Comparison of ENCODE assay signal across 8 cellular contexts in the genomic region with DNA sequence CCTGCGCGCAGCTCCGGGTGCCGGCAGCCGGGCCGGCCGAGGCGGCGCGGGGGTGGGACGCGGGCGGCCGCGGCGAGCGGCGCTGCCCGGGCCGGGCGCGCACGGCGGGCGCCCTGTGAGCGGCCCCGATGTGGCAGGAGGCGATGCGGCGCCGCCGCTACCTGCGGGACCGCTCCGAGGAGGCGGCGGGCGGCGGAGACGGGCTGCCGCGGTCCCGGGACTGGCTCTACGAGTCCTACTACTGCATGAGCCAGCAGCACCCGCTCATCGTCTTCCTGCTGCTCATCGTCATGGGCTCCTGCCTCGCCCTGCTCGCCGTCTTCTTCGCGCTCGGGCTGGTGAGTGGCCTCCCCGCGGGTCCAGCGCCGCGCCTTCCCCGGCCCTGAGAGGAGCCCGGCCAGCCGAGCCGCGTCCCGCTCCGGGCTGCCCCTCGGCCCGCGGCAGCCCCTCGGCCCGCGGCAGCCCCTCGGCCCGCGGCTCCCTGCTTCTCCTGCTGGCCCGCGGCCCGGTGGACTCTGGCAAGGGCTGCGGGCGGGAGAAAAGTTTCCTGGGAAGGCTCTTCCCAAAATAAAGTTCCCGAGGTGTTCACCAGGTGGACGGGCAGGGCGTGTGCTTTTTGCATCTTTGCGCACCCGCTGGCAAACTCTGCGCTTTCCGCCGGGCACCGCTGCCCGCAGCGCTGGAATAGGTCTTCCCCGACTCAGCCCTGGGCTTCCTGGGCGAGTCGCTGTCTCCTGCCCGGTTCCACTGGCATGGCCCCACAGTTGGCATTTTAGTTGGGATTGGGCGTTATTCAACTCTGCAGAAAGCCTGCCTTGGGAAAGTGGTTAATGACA. TPM values are rescaled to one million over a fixed set of nuclear protein-coding genes. Genes with fewer than 3 reads are reported as not detected.
DNase-seq lines count a peak whose midpoint lies in the region; TF ChIP-seq lines count a peak whose summit lies in the region.

No MANE protein-coding gene starts in this region.

- POLR2A ChIA-PET in A673 (lab: Charles Lee; ENCODE audit: low non-redundant PET): no interaction called here

- H3K4me3 ChIP-seq in A673 (ENCODE audit: low read depth, low read length, poor library complexity, severe bottlenecking) (peak overlapping the region; percentile 37), HUES48 (ENCODE audit: low read depth, low read length) (peak overlapping the region; percentile 89), duodenal mucosa (ENCODE audit: low read depth in 1 of 2, low read length in 2 of 2) (peak overlapping the region; percentile 63 to 66), muscle layer of duodenum (ENCODE audit: low read depth in 1 of 2, low read length in 2 of 2) (peak overlapping the region; percentile 60 to 72)

- H3K9ac ChIP-seq in HUES48 (ENCODE audit: low read depth, low read length): peak overlapping the region; percentile 71
- H3K9ac ChIP-seq in duodenal mucosa (ENCODE audit: low read depth in 1 of 2, low read length in 2 of 2): peak overlapping the region in 1 of 2 donors; percentile 0

- peaks cover 41% of the 10 kb centered on the region for H3K27me3 ChIP-seq in A673 (replicated peaks; ENCODE audit: insufficient read depth, low read depth, low read length, poor library complexity)
- H3K27me3 ChIP-seq in HUES48 (ENCODE audit: control insufficient read depth, insufficient read depth, low read length): 0 out of 2 replicates have a peak, but pooled peaks cover 2% of the 10 kb centered on the region
- peaks cover 20 to 27% of the 10 kb centered on the region in 2 donors for H3K27me3 ChIP-seq in duodenal mucosa (ENCODE audit: control insufficient read depth in 1 of 2, insufficient read depth in 2 of 2, low read length in 2 of 2)
- H3K27me3 ChIP-seq in muscle layer of duodenum (ENCODE audit: low read depth, low read length): no peaks in the 10 kb centered on the region

- no TSS peak for BruUV-seq in A673 (replicated peaks; lab: Mats Ljungman, UMichigan)

- peak; percentile 15 for DNase-seq in A673 (ENCODE audit: low spot score)
- DNase-seq in iPS-NIHi7 (ENCODE audit: extremely low spot score): no peak
- DNase-seq in HCEC 1CT: no peak
- DNase-seq in NCI-H1694 treated with DMSO at 0.1 percent for 48 hours (lab: John Stamatoyannopoulos, UW): no peak
- no peak for DNase-seq in medulla oblongata (ENCODE audit: extremely low spot score)

- no peaks in the 10 kb centered on the region for H3K4me1 ChIP-seq in A673 (ENCODE audit: insufficient read depth, low read length, poor library complexity, severe bottlenecking)
- H3K4me1 ChIP-seq in HUES48 (ENCODE audit: control insufficient read depth, insufficient read depth, low read length): peaks cover 70% of the 10 kb centered on the region
- H3K4me1 ChIP-seq in duodenal mucosa (ENCODE audit: control insufficient read depth in 1 of 2, insufficient read depth in 2 of 2, low read length in 2 of 2): peaks cover 19 to 20% of the 10 kb centered on the region in 2 donors
- H3K4me1 ChIP-seq in muscle layer of duodenum (ENCODE audit: control insufficient read depth in 1 of 2, insufficient read depth in 2 of 2, low read length in 2 of 2): peaks cover 0 to 5% of the 10 kb centered on the region in 2 donors

- H3K9me3 ChIP-seq in A673 (ENCODE audit: low read depth, low read length, poor library complexity, severe bottlenecking) (no peaks in the 10 kb centered on the region), HUES48 (ENCODE audit: control insufficient read depth, insufficient read depth, low read length) (no peaks in the 10 kb centered on the region), duodenal mucosa (ENCODE audit: control insufficient read depth in 1 of 2, low read length in 2 of 2) (no peaks in the 10 kb centered on the region), muscle layer of duodenum (ENCODE audit: control insufficient read depth in 1 of 2, low read length in 2 of 2) (no peaks in the 10 kb centered on the region)

- CTCF ChIA-PET in A673 (lab: Charles Lee): interaction anchor here (0.6 kb wide), 1 partner anchor 275 kb away, joined by 3 read pairs; no protein-coding TSS in a partner anchor

- intact Hi-C loops in A673 (cut with micrococcal nuclease; ENCODE audit: unreplicated experiment): loop anchor here (2.0 to 10.0 kb wide), 3 partner anchors 196 to 632 kb away; partner anchors contain the start of gene CFAP90

- H3K27ac ChIP-seq in A673 (ENCODE audit: low read depth, low read length, poor library complexity, severe bottlenecking) (no peak overlapping the region), HUES48 (ENCODE audit: low read depth, low read length) (peak overlapping the region; percentile 36), duodenal mucosa (ENCODE audit: low read depth, low read length) (no peak overlapping the region), muscle layer of duodenum (ENCODE audit: low read length) (no peak overlapping the region)

- H3K36me3 ChIP-seq in A673 (ENCODE audit: insufficient read depth, low read length, poor library complexity, severe bottlenecking): no peaks in the 10 kb centered on the region
- H3K36me3 ChIP-seq in HUES48 (ENCODE audit: control insufficient read depth, insufficient read depth, low read length): no peaks in the 10 kb centered on the region
- H3K36me3 ChIP-seq in duodenal mucosa (ENCODE audit: control insufficient read depth in 1 of 2, insufficient read depth in 2 of 2, low read length in 2 of 2): no peaks in the 10 kb centered on the region
- no peaks in the 10 kb centered on the region for H3K36me3 ChIP-seq in muscle layer of duodenum (ENCODE audit: control insufficient read depth in 1 of 2, insufficient read depth in 2 of 2, low read length in 2 of 2)

- no peak for TF ChIP-seq CTCF in A673 (conservative IDR thresholded peaks at IDR 0.05; ENCODE audit: low read depth, low read length)

RNA-seq across cellular contexts. Expression of gene ADCY2, which starts 0.4 kb away (rescaled TPM):
- total RNA-seq in A673 (2021): 0.28 and 0.34 TPM in 2 replicates

Comparison
In these comparisons a context has a peak if more than half of its experiments do, and no peak if none do; other contexts are left out.
1. H3K4me3 ChIP-seq: peak in every context shown above with its lines; median percentile 89 in HUES48; 66 in muscle layer of duodenum; 64 in duodenal mucosa; 37 in A673.